Comparison of ENCODE assay signal across 10 cellular contexts in genomic region chr6:136927313-136927712, GRCh38. TPM values are rescaled to one million over a fixed set of nuclear protein-coding genes. Genes with fewer than 3 reads are reported as not detected.
DNase-seq lines count a peak whose midpoint lies in the region; ATAC-seq and TF ChIP-seq lines count a peak whose summit lies in the region.
"Had no signal": no experiment of that assay in that cellular context is flagged by ENCODE, and none has a peak within 500 bp of the region (broad histone marks: within the 10 kb centered on the region; RNA-seq: fewer than 3 reads in every experiment).

No MANE protein-coding gene starts in this region.

- peaks cover 71% of the 10 kb centered on the region for H3K27me3 Mint-ChIP-seq in stimulated activated naive CD8-positive, alpha-beta T cell treated with anti-CD3 and anti-CD28 coated beads, Interleukin-15, amount 100 ng/mL, for 72 hours

- H3K36me3 ChIP-seq in heart left ventricle: no peaks in the 10 kb centered on the region

- no peaks in the 10 kb centered on the region for H3K9me3 ChIP-seq in heart left ventricle

- ATAC-seq in heart left ventricle (peak in 3 of 4 donors; percentile 10 to 33 (median 28)), Right ventricle myocardium superior (ENCODE audit: poor library complexity) (no peak)
- peak; percentile 70 for ATAC-seq in stimulated activated naive CD8-positive, alpha-beta T cell treated with anti-CD3 and anti-CD28 coated beads, Interleukin-15, amount 100 ng/mL, for 72 hours
- ATAC-seq: effector memory CD8-positive, alpha-beta T cell had no signal

- no peak overlapping the region for H3K27ac Mint-ChIP-seq in stimulated activated naive CD8-positive, alpha-beta T cell treated with anti-CD3 and anti-CD28 coated beads, Interleukin-15, amount 100 ng/mL, for 72 hours
- H3K27ac Mint-ChIP-seq: effector memory CD8-positive, alpha-beta T cell had no signal

- TF ChIP-seq POLR2A in heart left ventricle (IDR thresholded peaks at IDR 0.05): no peak

- peaks cover 17% of the 10 kb centered on the region for H3K4me1 Mint-ChIP-seq in stimulated activated naive CD8-positive, alpha-beta T cell treated with anti-CD3 and anti-CD28 coated beads, Interleukin-15, amount 100 ng/mL, for 72 hours

- no peaks in the 10 kb centered on the region for H3K9me3 Mint-ChIP-seq in stimulated activated naive CD8-positive, alpha-beta T cell treated with anti-CD3 and anti-CD28 coated beads, Interleukin-15, amount 100 ng/mL, for 72 hours
- H3K9me3 Mint-ChIP-seq: effector memory CD8-positive, alpha-beta T cell had no signal

- DNase-seq in heart left ventricle (no peak), Right ventricle myocardium superior (no peak), M059J (ENCODE audit: low read depth) (peak; percentile 27), dermis blood vessel endothelial cell (peak; percentile 44), midbrain (lab: John Stamatoyannopoulos, UW) (no peak), HuH-7.5 (ENCODE audit: low spot score) (no peak), activated T-cell treated with anti-CD3 and anti-CD28 coated beads for 4 hours (no peak)
- peak; percentile 15 to 29 for DNase-seq in stimulated activated naive CD8-positive, alpha-beta T cell treated with anti-CD3 and anti-CD28 coated beads, Interleukin-15, amount 100 ng/mL, for 72 hours
- DNase-seq: stimulated activated CD4-positive, alpha-beta T cell treated with anti-CD3 and anti-CD28 coated beads, Interleukin-1b, Interleukin-23, amount 100 ng/mL, for 48 hours had no signal

- intact Hi-C loops in heart left ventricle (cut with DNase I): no loop called here
- intact Hi-C loops in Right ventricle myocardium superior (cut with DNase I): no loop called here

- peaks cover 0 to 15% (median 6%) of the 10 kb centered on the region in 12 donors for H3K4me1 ChIP-seq in heart left ventricle

- peaks cover 0 to 27% (median 17%) of the 10 kb centered on the region in 9 donors for H3K27me3 ChIP-seq in heart left ventricle

- no peak overlapping the region for H3K27ac ChIP-seq in heart left ventricle

- H3K4me3 Mint-ChIP-seq in stimulated activated naive CD8-positive, alpha-beta T cell treated with anti-CD3 and anti-CD28 coated beads, Interleukin-15, amount 100 ng/mL, for 72 hours: no peak overlapping the region
- H3K4me3 Mint-ChIP-seq: effector memory CD8-positive, alpha-beta T cell had no signal

- 62 to 72% (median 70%) methylated on average over 3 of the region's 3 CpGs for WGBS in heart left ventricle, 4 donors

- peak in 7 of 12 donors; percentile 14 to 43 (median 27) for TF ChIP-seq CTCF in heart left ventricle (IDR thresholded peaks at IDR 0.05)

- no peak overlapping the region for H3K4me3 ChIP-seq in heart left ventricle

RNA-seq across cellular contexts. Expression of gene SLC35D3, which starts 5.2 kb away (rescaled TPM):
- total RNA-seq in heart left ventricle (under 1 TPM in 1 of 9 donors, not detected in 8; 0.16 TPM), Right ventricle myocardium superior (not detected), dermis blood vessel endothelial cell (not detected in 2 replicates)
- polyA plus RNA-seq in heart left ventricle: under 1 TPM in 1 of 2 donors, not detected in 1; 0.03 TPM
- total RNA-seq in M059J (2014; rRNA removed; shearing (Covaris generic)): not detected in 2 replicates

Comparison
In these comparisons a context has a peak if more than half of its experiments do, and no peak if none do; other contexts are left out.
1. DNase-seq: peak in M059J (single experiment), dermis blood vessel endothelial cell (single experiment) and stimulated activated naive CD8-positive, alpha-beta T cell treated with anti-CD3 and anti-CD28 coated beads, Interleukin-15, amount 100 ng/mL, for 72 hours (2 of 2); none in heart left ventricle (0 of 5), Right ventricle myocardium superior (single experiment), midbrain (single experiment), HuH-7.5 (single experiment) and activated T-cell treated with anti-CD3 and anti-CD28 coated beads for 4 hours (single experiment).